Comparison of ENCODE assay signal across 1 cellular context in genomic region chr10:86918022-86918471, GRCh38.
TF ChIP-seq lines count a peak whose summit lies in the region.

No MANE protein-coding gene starts in this region.

TF ChIP-seq in HEK293, 187 proteins besides CTCF, POLR2A, EP300 and RAD21 (continued from another document):
- TF ChIP-seq ZNF692 (tag by site-specific recombination; IDR thresholded peaks at IDR 0.05), result peak; percentile 57; the same call in 1 of the 2 replicates
- no peak for TF ChIP-seq ZNF623 (tag by site-specific recombination; IDR thresholded peaks at IDR 0.05)
- no peak for TF ChIP-seq ZNF548 (tag by site-specific recombination; IDR thresholded peaks at IDR 0.05)
- 0 out of 2 replicates have a peak, but pooled peaks have one; percentile 28 for TF ChIP-seq ZNF335 (tag by site-specific recombination; conservative IDR thresholded peaks at IDR 0.05)
- TF ChIP-seq ZNF23 (tag by site-specific recombination; IDR thresholded peaks at IDR 0.05; ENCODE audit: borderline replicate concordance), result no peak
- TF ChIP-seq PRDM1 (tag by site-specific recombination; IDR thresholded peaks at IDR 0.05), result 0 out of 2 replicates have a peak, but pooled peaks have one; percentile 8
- no peak for TF ChIP-seq ZNF157 (tag by site-specific recombination; IDR thresholded peaks at IDR 0.05)
